ENCODE assay signal across 8 cellular contexts in the genomic region with DNA sequence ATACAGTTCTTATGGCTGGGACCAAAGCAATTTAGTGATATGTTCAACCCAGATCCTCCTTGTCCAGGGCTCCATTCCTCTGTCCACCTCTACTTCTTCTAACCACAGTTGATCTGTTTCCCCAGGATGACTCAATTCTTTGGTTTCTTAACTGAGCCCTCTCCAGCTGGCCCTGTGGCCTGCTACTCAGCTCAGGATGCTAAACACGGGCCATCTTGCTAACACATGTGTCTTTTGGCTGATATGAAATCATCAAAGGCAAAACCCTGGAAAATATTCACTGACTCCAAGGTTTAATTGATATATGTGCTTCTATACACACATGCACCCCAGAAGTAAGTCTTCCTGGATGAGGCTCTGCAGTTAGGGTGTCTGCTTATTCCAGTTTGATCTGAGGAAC. TPM values are rescaled to one million over a fixed set of nuclear protein-coding genes. Genes with fewer than 3 reads are reported as not detected.
"Had no signal": no experiment of that assay in that cellular context is flagged by ENCODE, and none has a peak within 500 bp of the region (broad histone marks: within the 10 kb centered on the region; RNA-seq: fewer than 3 reads in every experiment).

No MANE protein-coding gene starts in this region.

- H3K27me3 Mint-ChIP-seq: IgD-negative memory B cell had no signal

- H3K4me2 ChIP-seq: GM23338 had no signal

- H3K4me3 Mint-ChIP-seq: GM23338, IgD-negative memory B cell had no signal

- DNase-seq: H7, HCEC 1CT, KBM-7 had no signal

- H3K4me1 Mint-ChIP-seq: GM23338, IgD-negative memory B cell had no signal

- H2AFZ ChIP-seq: GM23338 had no signal

- H3K27ac Mint-ChIP-seq: GM23338, IgD-negative memory B cell had no signal

- H3K27ac ChIP-seq: HL-60 had no signal

RNA-seq across cellular contexts. Expression of gene SHISA6, which starts 43.8 kb away (rescaled TPM):
- total RNA-seq: HepG2, HT1080 had no signal
